In the genomic region with DNA sequence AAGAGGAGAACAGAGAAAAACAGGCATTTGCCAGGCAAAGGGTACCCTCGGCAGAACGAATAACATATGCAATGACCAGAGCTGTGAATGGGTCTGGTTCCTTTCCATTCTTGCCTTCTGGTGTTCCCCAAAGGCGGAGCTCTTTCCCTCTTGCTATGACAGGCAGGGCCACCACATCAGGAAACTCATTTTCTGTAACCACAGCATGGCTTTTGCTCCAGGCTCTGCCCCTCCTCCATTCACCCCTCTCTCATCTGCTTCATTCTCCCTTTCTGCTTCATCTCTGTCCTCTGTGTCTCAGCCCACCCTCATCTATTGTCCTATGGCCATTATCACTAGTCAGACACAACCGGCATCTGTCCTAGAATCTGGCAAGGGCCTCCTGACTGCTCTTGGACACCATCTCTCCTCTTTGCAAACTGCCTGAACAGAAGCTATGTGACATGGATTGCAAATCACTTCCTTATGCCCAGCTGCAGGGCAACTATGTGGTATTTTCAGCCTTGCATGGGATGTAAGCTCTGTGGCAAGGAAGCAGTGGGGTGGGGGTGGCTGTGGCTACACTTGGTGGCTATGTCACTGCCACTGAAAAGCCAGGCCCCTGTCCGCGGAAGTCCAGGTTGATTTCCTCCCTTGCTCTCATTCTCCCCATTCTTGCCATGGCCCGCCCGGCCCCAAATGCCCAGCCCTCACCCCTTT, we compare ENCODE assay signal across 22 cellular contexts.
DNase-seq lines count a peak whose midpoint lies in the region; TF ChIP-seq lines count a peak whose summit lies in the region.
"Had no signal": no experiment of that assay in that cellular context is flagged by ENCODE, and none has a peak within 500 bp of the region (broad histone marks: within the 10 kb centered on the region; RNA-seq: fewer than 3 reads in every experiment).

No MANE protein-coding gene starts in this region.

- H3K27me3 Mint-ChIP-seq in progenitor cell of endocrine pancreas: no peaks in the 10 kb centered on the region

- no peaks in the 10 kb centered on the region for H3K4me1 Mint-ChIP-seq in progenitor cell of endocrine pancreas (ENCODE audit: low read depth)
- H3K4me1 Mint-ChIP-seq: activated naive CD4-positive, alpha-beta T cell treated with anti-CD3 and anti-CD28 coated beads, Interleukin-2, amount 50 U/mL, for 24 hours had no signal

- no peaks in the 10 kb centered on the region for H3K27me3 ChIP-seq in uterus
- H3K27me3 ChIP-seq: esophagus squamous epithelium, gastroesophageal sphincter, sigmoid colon, SJCRH30, stomach, tibial artery had no signal

- no peaks in the 10 kb centered on the region for H3K9me3 Mint-ChIP-seq in progenitor cell of endocrine pancreas (ENCODE audit: low read depth)
- H3K9me3 Mint-ChIP-seq: activated naive CD4-positive, alpha-beta T cell treated with anti-CD3 and anti-CD28 coated beads, Interleukin-2, amount 50 U/mL, for 24 hours; activated T-helper 1 cell treated with anti-CD3 and anti-CD28 coated beads, Interleukin-12 subunit alpha, Interleukin-12 subunit beta, Interleukin-2, Interleukin-4 antibody, amounts not matched to agents 30 ng/mL and 10 ng/mL and 1 ng/mL, durations not matched to agents 14 hours and 24 hours and 36 hours had no signal

- TF ChIP-seq CTCF in progenitor cell of endocrine pancreas (IDR thresholded peaks at IDR 0.05; ENCODE audit: unreplicated experiment) (no peak), uterus (IDR thresholded peaks at IDR 0.05) (no peak)

- H3K36me3 ChIP-seq in uterus: no peaks in the 10 kb centered on the region
- H3K36me3 ChIP-seq: esophagus squamous epithelium, gastroesophageal sphincter, lower lobe of right lung, sigmoid colon, SJCRH30, stomach, tibial artery, WERI-Rb-1 had no signal

- no peak overlapping the region for H3K27ac ChIP-seq in uterus
- H3K27ac ChIP-seq: coronary artery, esophagus squamous epithelium, gastroesophageal sphincter, lower lobe of right lung, sigmoid colon, SJCRH30, stomach, tibial artery, WERI-Rb-1 had no signal

- H3K27ac Mint-ChIP-seq in progenitor cell of endocrine pancreas: peak overlapping the region; percentile 34
- H3K27ac Mint-ChIP-seq: activated naive CD4-positive, alpha-beta T cell treated with anti-CD3 and anti-CD28 coated beads, Interleukin-2, amount 50 U/mL, for 24 hours; activated T-helper 1 cell treated with anti-CD3 and anti-CD28 coated beads, Interleukin-12 subunit alpha, Interleukin-12 subunit beta, Interleukin-2, Interleukin-4 antibody, amounts not matched to agents 30 ng/mL and 10 ng/mL and 1 ng/mL, durations not matched to agents 14 hours and 24 hours and 36 hours had no signal

- no peak overlapping the region for H3K4me3 ChIP-seq in uterus
- H3K4me3 ChIP-seq: coronary artery, esophagus squamous epithelium, gastroesophageal sphincter, lower lobe of right lung, sigmoid colon, SJCRH30, stomach, tibial artery had no signal

- H3K36me3 Mint-ChIP-seq in progenitor cell of endocrine pancreas (ENCODE audit: insufficient read depth): no peaks in the 10 kb centered on the region
- H3K36me3 Mint-ChIP-seq: activated naive CD4-positive, alpha-beta T cell treated with anti-CD3 and anti-CD28 coated beads, Interleukin-2, amount 50 U/mL, for 24 hours had no signal

- no peaks in the 10 kb centered on the region for H3K9me3 ChIP-seq in uterus
- H3K9me3 ChIP-seq: esophagus squamous epithelium, gastroesophageal sphincter, lower lobe of right lung, sigmoid colon, SJCRH30, stomach, tibial artery had no signal

- peak; percentile 62 for DNase-seq in GF-D8 (lab: John Stamatoyannopoulos, UW)
- DNase-seq in MV-4-11 (lab: John Stamatoyannopoulos, UW): peak; percentile 82
- DNase-seq in SW480 (ENCODE audit: low spot score): peak; percentile 50
- no peak for DNase-seq in progenitor cell of endocrine pancreas (ENCODE audit: low spot score, unreplicated experiment)
- DNase-seq in uterus: no peak
- no peak for DNase-seq in NCI-H226
- DNase-seq in ecto neural progenitor cell (ENCODE audit: low spot score): no peak
- DNase-seq: activated CD4-positive, alpha-beta T cell treated with anti-CD3 and anti-CD28 coated beads, Interleukin-2, amount 50 U/mL, for 1 hour; DMS153; esophagus squamous epithelium; lower lobe of right lung; MM.1S; sigmoid colon; SJCRH30; stomach; T-helper 2 cell; tibial artery; WERI-Rb-1 had no signal

- intact Hi-C loops in uterus (cut with DNase I; ENCODE audit: low total_unique reads): loop anchor here (5.0 to 10.0 kb wide), 3 partner anchors 105 to 312 kb away; a partner anchor contains a TSS

- no peak overlapping the region for H3K4me3 Mint-ChIP-seq in progenitor cell of endocrine pancreas (ENCODE audit: low read depth)
- H3K4me3 Mint-ChIP-seq: activated naive CD4-positive, alpha-beta T cell treated with anti-CD3 and anti-CD28 coated beads, Interleukin-2, amount 50 U/mL, for 24 hours; activated T-helper 1 cell treated with anti-CD3 and anti-CD28 coated beads, Interleukin-12 subunit alpha, Interleukin-12 subunit beta, Interleukin-2, Interleukin-4 antibody, amounts not matched to agents 30 ng/mL and 10 ng/mL and 1 ng/mL, durations not matched to agents 14 hours and 24 hours and 36 hours had no signal

- TF ChIP-seq POLR2A in uterus (IDR thresholded peaks at IDR 0.05): no peak

- no peaks in the 10 kb centered on the region for H3K4me1 ChIP-seq in uterus
- H3K4me1 ChIP-seq: SJCRH30 had no signal

Comparison
In these comparisons a context has a peak if more than half of its experiments do, and no peak if none do; other contexts are left out.
1. DNase-seq: peak in GF-D8 (single experiment), MV-4-11 (single experiment) and SW480 (single experiment); none in progenitor cell of endocrine pancreas (single experiment), uterus (0 of 2), NCI-H226 (single experiment) and ecto neural progenitor cell (single experiment).